8 cellular contexts compared by ENCODE assay signal in the genomic region with DNA sequence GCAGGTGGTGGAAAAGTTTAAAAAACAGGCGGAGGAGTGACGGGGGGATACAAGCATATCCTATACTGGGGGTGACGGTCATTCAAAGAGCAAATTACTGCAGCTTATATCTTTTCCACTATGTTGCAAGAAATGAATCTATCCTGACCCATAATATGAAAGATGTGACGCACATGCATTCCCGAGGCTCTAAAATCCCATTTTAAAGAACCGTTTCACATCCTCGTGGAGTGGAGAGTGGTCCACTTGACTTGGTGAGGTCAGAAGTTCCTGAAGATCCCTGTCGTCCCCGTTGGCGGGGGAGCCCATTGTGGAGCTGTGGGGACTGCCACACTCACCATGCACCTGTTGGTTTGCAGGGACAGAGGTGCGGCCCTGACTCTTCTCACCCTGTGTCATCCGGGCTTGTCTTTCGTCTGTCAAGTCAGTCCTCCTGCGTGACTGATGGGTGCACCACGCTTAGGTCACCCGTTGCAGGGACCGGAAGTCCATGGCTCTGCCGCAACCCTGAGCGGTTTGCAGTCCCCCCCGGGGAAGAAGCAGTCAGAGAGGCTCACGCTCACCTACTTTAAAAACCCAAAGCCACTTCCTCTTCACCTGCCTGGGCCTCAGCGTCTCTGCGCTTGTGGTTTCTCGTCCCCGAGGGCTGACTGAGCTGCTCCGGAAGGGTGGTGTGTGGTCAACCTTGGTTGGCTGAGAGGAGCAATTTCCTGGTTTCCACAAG. TPM values are rescaled to one million over a fixed set of nuclear protein-coding genes. Genes with fewer than 3 reads are reported as not detected.
DNase-seq lines count a peak whose midpoint lies in the region; ATAC-seq and TF ChIP-seq lines count a peak whose summit lies in the region.

No MANE protein-coding gene starts in this region.

- H3K4me3 Mint-ChIP-seq in GM23338: no peak overlapping the region
- H3K4me3 Mint-ChIP-seq in progenitor cell of endocrine pancreas (ENCODE audit: low read depth): no peak overlapping the region

- peak; percentile 82 for DNase-seq in GM10266 (ENCODE audit: extremely low spot score)
- no peak for DNase-seq in GM23338 (ENCODE audit: low spot score)
- DNase-seq in NB4 (ENCODE audit: low read depth): peak; percentile 100
- DNase-seq in activated CD8-positive, alpha-beta memory T cell treated with anti-CD3 and anti-CD28 coated beads, Interleukin-2, amount 50 U/mL, for 4 hours: peak; percentile 86
- DNase-seq in right atrium auricular region (ENCODE audit: low spot score): no peak
- peak; percentile 81 to 87 for DNase-seq in stimulated activated CD8-positive, alpha-beta memory T cell treated with anti-CD3 and anti-CD28 coated beads, Interleukin-15, amount 100 ng/mL, for 4 hours (ENCODE audit: low read depth in 2 of 2)
- no peak for DNase-seq in progenitor cell of endocrine pancreas (ENCODE audit: low spot score, unreplicated experiment)
- no peak for DNase-seq in HuH-7 (ENCODE audit: low spot score)

- H3K27me3 ChIP-seq in GM23338 (ENCODE audit: insufficient read depth): no peaks in the 10 kb centered on the region
- H3K27me3 ChIP-seq in right atrium auricular region: no peaks in the 10 kb centered on the region

- no peaks in the 10 kb centered on the region for H3K79me2 ChIP-seq in GM23338 (replicated peaks; ENCODE audit: insufficient read depth)

- H3K4me1 Mint-ChIP-seq in GM23338 (peaks cover 67% of the 10 kb centered on the region), progenitor cell of endocrine pancreas (ENCODE audit: low read depth) (peaks cover 11% of the 10 kb centered on the region)

- ATAC-seq in GM23338: no peak

- TF ChIP-seq CTCF in GM10266 (IDR thresholded peaks at IDR 0.05; ENCODE audit: control insufficient read depth, insufficient read depth, low read depth, missing control alignments): no peak
- TF ChIP-seq CTCF in GM23338 (conservative IDR thresholded peaks at IDR 0.05; ENCODE audit: low read depth in 2 of 2): no peak
- TF ChIP-seq CTCF in NB4 (IDR thresholded peaks at IDR 0.05; ENCODE audit: low read depth, low read length): no peak
- TF ChIP-seq CTCF in right atrium auricular region (IDR thresholded peaks at IDR 0.05): no peak
- no peak for TF ChIP-seq CTCF in progenitor cell of endocrine pancreas (IDR thresholded peaks at IDR 0.05; ENCODE audit: unreplicated experiment)

- peaks cover 43% of the 10 kb centered on the region for H3K4me1 ChIP-seq in GM23338 (ENCODE audit: insufficient read depth)
- peaks cover 0 to 42% of the 10 kb centered on the region in 2 donors for H3K4me1 ChIP-seq in right atrium auricular region

- peaks cover 39% of the 10 kb centered on the region; the same call in 1 of the 2 replicates for H3F3A ChIP-seq in GM23338 (replicated peaks; ENCODE audit: low read depth)

- no peaks in the 10 kb centered on the region for H3K36me3 ChIP-seq in GM23338 (ENCODE audit: insufficient read depth)
- H3K36me3 ChIP-seq in right atrium auricular region: peaks cover 15% of the 10 kb centered on the region

- H3K9me3 ChIP-seq in right atrium auricular region: no peaks in the 10 kb centered on the region

- H2AFZ ChIP-seq in GM23338: no peak overlapping the region

- H3K27ac ChIP-seq in GM23338 (ENCODE audit: low read depth) (peak overlapping the region; percentile 30; the same call in 1 of the 2 replicates), right atrium auricular region (peak overlapping the region; percentile 52 to 55)

- no peak overlapping the region for H3K27ac Mint-ChIP-seq in GM23338
- no peak overlapping the region for H3K27ac Mint-ChIP-seq in progenitor cell of endocrine pancreas

- H4K20me1 ChIP-seq in GM23338 (replicated peaks; ENCODE audit: insufficient read depth): no peaks in the 10 kb centered on the region; the same call in 1 of the 2 replicates

- H3K36me3 Mint-ChIP-seq in GM23338 (ENCODE audit: low read depth) (peaks cover 9% of the 10 kb centered on the region; the same call in 1 of the 3 replicates), progenitor cell of endocrine pancreas (ENCODE audit: insufficient read depth) (peaks cover 14% of the 10 kb centered on the region)

- no peaks in the 10 kb centered on the region for H3K9me3 Mint-ChIP-seq in GM23338
- H3K9me3 Mint-ChIP-seq in progenitor cell of endocrine pancreas (ENCODE audit: low read depth): no peaks in the 10 kb centered on the region

- no peak overlapping the region for H3K4me3 ChIP-seq in GM23338
- H3K4me3 ChIP-seq in NB4 (ENCODE audit: low read depth, low read length): peak overlapping the region; percentile 81
- peak overlapping the region; percentile 17 to 41 for H3K4me3 ChIP-seq in right atrium auricular region

- TF ChIP-seq POLR2A in NB4 (IDR thresholded peaks at IDR 0.05; ENCODE audit: extremely low read depth, insufficient read length): peak; percentile 47

- H3K27me3 Mint-ChIP-seq in GM23338 (ENCODE audit: insufficient read depth, low read depth, poor library complexity): peaks cover 22% of the 10 kb centered on the region
- no peaks in the 10 kb centered on the region for H3K27me3 Mint-ChIP-seq in progenitor cell of endocrine pancreas

- no peaks in the 10 kb centered on the region for H3K9me2 ChIP-seq in GM23338 (ENCODE audit: insufficient read depth)

- H3K4me2 ChIP-seq in GM23338: 0 out of 2 replicates have a peak overlapping the region, but pooled peaks have one; percentile 32

TF ChIP-seq in GM23338, 12 proteins besides CTCF, POLR2A, EP300 and RAD21 (continues in another document):
- TF ChIP-seq ZNF331 (CRISPR knock-in tag; IDR thresholded peaks at IDR 0.05; ENCODE audit: low read depth) (no peak), STAT1 (IDR thresholded peaks at IDR 0.05; ENCODE audit: unreplicated experiment) (no peak), EZH2phosphoT487 (IDR thresholded peaks at IDR 0.05; ENCODE audit: unreplicated experiment) (no peak), JUNB (IDR thresholded peaks at IDR 0.05; ENCODE audit: unreplicated experiment) (no peak), CREB1 (CRISPR knock-in tag; IDR thresholded peaks at IDR 0.05; ENCODE audit: low read depth) (no peak)
- TF ChIP-seq, protein P1, sequence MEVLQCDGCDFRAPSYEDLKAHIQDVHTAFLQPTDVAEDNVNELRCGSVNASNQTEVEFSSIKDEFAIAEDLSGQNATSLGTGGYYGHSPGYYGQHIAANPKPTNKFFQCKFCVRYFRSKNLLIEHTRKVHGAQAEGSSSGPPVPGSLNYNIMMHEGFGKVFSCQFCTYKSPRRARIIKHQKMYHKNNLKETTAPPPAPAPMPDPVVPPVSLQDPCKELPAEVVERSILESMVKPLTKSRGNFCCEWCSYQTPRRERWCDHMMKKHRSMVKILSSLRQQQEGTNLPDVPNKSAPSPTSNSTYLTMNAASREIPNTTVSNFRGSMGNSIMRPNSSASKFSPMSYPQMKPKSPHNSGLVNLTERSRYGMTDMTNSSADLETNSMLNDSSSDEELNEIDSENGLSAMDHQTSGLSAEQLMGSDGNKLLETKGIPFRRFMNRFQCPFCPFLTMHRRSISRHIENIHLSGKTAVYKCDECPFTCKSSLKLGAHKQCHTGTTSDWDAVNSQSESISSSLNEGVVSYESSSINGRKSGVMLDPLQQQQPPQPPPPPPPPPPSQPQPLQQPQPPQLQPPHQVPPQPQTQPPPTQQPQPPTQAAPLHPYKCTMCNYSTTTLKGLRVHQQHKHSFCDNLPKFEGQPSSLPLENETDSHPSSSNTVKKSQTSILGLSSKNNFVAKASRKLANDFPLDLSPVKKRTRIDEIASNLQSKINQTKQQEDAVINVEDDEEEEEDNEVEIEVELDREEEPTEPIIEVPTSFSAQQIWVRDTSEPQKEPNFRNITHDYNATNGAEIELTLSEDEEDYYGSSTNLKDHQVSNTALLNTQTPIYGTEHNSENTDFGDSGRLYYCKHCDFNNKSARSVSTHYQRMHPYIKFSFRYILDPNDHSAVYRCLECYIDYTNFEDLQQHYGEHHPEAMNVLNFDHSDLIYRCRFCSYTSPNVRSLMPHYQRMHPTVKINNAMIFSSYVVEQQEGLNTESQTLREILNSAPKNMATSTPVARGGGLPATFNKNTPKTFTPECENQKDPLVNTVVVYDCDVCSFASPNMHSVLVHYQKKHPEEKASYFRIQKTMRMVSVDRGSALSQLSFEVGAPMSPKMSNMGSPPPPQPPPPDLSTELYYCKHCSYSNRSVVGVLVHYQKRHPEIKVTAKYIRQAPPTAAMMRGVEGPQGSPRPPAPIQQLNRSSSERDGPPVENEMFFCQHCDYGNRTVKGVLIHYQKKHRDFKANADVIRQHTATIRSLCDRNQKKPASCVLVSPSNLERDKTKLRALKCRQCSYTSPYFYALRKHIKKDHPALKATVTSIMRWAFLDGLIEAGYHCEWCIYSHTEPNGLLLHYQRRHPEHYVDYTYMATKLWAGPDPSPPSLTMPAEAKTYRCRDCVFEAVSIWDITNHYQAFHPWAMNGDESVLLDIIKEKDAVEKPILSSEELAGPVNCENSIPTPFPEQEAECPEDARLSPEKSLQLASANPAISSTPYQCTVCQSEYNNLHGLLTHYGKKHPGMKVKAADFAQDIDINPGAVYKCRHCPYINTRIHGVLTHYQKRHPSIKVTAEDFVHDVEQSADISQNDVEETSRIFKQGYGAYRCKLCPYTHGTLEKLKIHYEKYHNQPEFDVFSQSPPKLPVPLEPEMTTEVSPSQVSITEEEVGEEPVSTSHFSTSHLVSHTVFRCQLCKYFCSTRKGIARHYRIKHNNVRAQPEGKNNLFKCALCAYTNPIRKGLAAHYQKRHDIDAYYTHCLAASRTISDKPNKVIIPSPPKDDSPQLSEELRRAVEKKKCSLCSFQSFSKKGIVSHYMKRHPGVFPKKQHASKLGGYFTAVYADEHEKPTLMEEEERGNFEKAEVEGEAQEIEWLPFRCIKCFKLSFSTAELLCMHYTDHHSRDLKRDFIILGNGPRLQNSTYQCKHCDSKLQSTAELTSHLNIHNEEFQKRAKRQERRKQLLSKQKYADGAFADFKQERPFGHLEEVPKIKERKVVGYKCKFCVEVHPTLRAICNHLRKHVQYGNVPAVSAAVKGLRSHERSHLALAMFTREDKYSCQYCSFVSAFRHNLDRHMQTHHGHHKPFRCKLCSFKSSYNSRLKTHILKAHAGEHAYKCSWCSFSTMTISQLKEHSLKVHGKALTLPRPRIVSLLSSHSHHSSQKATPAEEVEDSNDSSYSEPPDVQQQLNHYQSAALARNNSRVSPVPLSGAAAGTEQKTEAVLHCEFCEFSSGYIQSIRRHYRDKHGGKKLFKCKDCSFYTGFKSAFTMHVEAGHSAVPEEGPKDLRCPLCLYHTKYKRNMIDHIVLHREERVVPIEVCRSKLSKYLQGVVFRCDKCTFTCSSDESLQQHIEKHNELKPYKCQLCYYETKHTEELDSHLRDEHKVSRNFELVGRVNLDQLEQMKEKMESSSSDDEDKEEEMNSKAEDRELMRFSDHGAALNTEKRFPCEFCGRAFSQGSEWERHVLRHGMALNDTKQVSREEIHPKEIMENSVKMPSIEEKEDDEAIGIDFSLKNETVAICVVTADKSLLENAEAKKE (CRISPR knock-in tag; IDR thresholded peaks at IDR 0.05): no peak

RNA-seq across cellular contexts. Expression of gene USP20, which starts 53.0 kb away (rescaled TPM):
- 12.0 and 13.0 TPM in 2 replicates for total RNA-seq in GM23338 (2014; rRNA removed; shearing (Covaris generic))
- 9.9 and 10.4 TPM in 2 replicates for polyA plus RNA-seq in GM23338 (2016; fragmentation: Nextera tagmentation; extraction: Ambion mirVana)
- total RNA-seq in right atrium auricular region (10 to 100 TPM; 12.9 to 14.5 TPM), progenitor cell of endocrine pancreas (41.2 and 41.8 TPM in 2 replicates)

RNA-seq across cellular contexts. Expression of gene C9orf78, which starts 53.2 kb away (rescaled TPM):
- 34.4 and 46.1 TPM in 2 replicates for total RNA-seq in GM23338 (2014; rRNA removed; shearing (Covaris generic))
- 72.8 and 84.6 TPM in 2 replicates for polyA plus RNA-seq in GM23338 (2016; fragmentation: Nextera tagmentation; extraction: Ambion mirVana)
- total RNA-seq in right atrium auricular region (10 to 100 TPM; 43.1 to 67.2 TPM), progenitor cell of endocrine pancreas (30.4 and 30.8 TPM in 2 replicates)

Comparison
In these comparisons a context has a peak if more than half of its experiments do, and no peak if none do; other contexts are left out.
1. DNase-seq: peak in GM10266 (single experiment), NB4 (single experiment), activated CD8-positive, alpha-beta memory T cell treated with anti-CD3 and anti-CD28 coated beads, Interleukin-2, amount 50 U/mL, for 4 hours (single experiment) and stimulated activated CD8-positive, alpha-beta memory T cell treated with anti-CD3 and anti-CD28 coated beads, Interleukin-15, amount 100 ng/mL, for 4 hours (2 of 2); none in GM23338 (single experiment), right atrium auricular region (single experiment), progenitor cell of endocrine pancreas (single experiment) and HuH-7 (single experiment).